In genomic region chr16:58299757-58300349, GRCh38 we compare ENCODE assay signal across 8 cellular contexts. TPM values are rescaled to one million over a fixed set of nuclear protein-coding genes. Genes with fewer than 3 reads are reported as not detected.
DNase-seq lines count a peak whose midpoint lies in the region; ATAC-seq, FAIRE-seq and TF ChIP-seq lines count a peak whose summit lies in the region.

No MANE protein-coding gene starts in this region.

- POLR2A ChIA-PET in AG04449 (lab: Yijun Ruan, JAX) (no interaction called here), RWPE1 (lab: Yijun Ruan, JAX; ENCODE audit: low non-redundant PET) (no interaction called here)

- CTCF ChIA-PET in AG04449 (lab: Yijun Ruan, JAX) (interaction anchor here (1.1 to 2.0 kb wide), 5 partner anchors 10 to 38 kb away, joined by 3 to 5 read pairs (median 3); no protein-coding TSS in a partner anchor), RWPE1 (lab: Yijun Ruan, JAX) (interaction anchor here (0.7 to 1.1 kb wide), 3 partner anchors 11 to 414 kb away, joined by 3 to 4 read pairs (median 4); no protein-coding TSS in a partner anchor)

- DNase-seq in AG04449 (ENCODE audit: low read depth, low spot score) (no peak), GM12891 (ENCODE audit: insufficient read length, low spot score) (no peak), RWPE1 (ENCODE audit: low spot score) (no peak), fibroblast of pulmonary artery (ENCODE audit: low read depth) (peak; percentile 29), NCI-H2081 (lab: John Stamatoyannopoulos, UW) (no peak)
- DNase-seq in stimulated activated naive CD4-positive, alpha-beta T cell treated with Interleukin-2 at 50 U/mL for 16 hours (lab: John Stamatoyannopoulos, UW) = no peak

- peak; percentile 40 for TF ChIP-seq CTCF in AG04449 (IDR thresholded peaks at IDR 0.05; ENCODE audit: insufficient read depth, low read length, missing control alignments)
- TF ChIP-seq CTCF in RWPE1 (conservative IDR thresholded peaks at IDR 0.05; ENCODE audit: low read depth) = peak; percentile 60
- peak; percentile 63 for TF ChIP-seq CTCF in fibroblast of pulmonary artery (IDR thresholded peaks at IDR 0.05; ENCODE audit: low read length, missing control alignments)

- H3K4me3 ChIP-seq in AG04449 (ENCODE audit: low read depth, low read length) (no peak overlapping the region), fibroblast of pulmonary artery (replicated peaks; ENCODE audit: low read depth, low read length) (no peak overlapping the region)

- ATAC-seq in HG03442 (IDR thresholded peaks at IDR 0.05; ENCODE audit: unreplicated experiment) (no peak), HG02885 (IDR thresholded peaks at IDR 0.05; ENCODE audit: poor library complexity, unreplicated experiment) (no peak)

- peak; percentile 57 for FAIRE-seq in GM12891 (lab: Jason Lieb, UNC)

- no peak for TF ChIP-seq POLR2A in GM12891 (IDR thresholded peaks at IDR 0.05; ENCODE audit: low read depth, low read length)

- no peak overlapping the region for H3K27ac ChIP-seq in RWPE1

TF ChIP-seq in GM12891, 5 proteins besides CTCF, POLR2A, EP300 and RAD21:
- no peak for TF ChIP-seq TAF1 (IDR thresholded peaks at IDR 0.05; ENCODE audit: low read depth, low read length)
- no peak for TF ChIP-seq SPI1 (IDR thresholded peaks at IDR 0.05; ENCODE audit: low read depth, low read length)
- no peak for TF ChIP-seq PAX5 (IDR thresholded peaks at IDR 0.05; ENCODE audit: insufficient read depth, low read length, severe bottlenecking)
- no peak for TF ChIP-seq POLR2AphosphoS5 (IDR thresholded peaks at IDR 0.05; ENCODE audit: low read depth, low read length)
- TF ChIP-seq POU2F2 (IDR thresholded peaks at IDR 0.05; ENCODE audit: low read depth, low read length) = no peak
TF ChIP-seq in GM12891: peak in this region for 0.

RNA-seq across cellular contexts. Expression of gene PRSS54, which starts 5.0 kb away (rescaled TPM):
- polyA plus RNA-seq in GM12891 (2012; ENCODE audit: low read depth, missing spikeins) = not detected
